8 cellular contexts compared by ENCODE assay signal in the genomic region with DNA sequence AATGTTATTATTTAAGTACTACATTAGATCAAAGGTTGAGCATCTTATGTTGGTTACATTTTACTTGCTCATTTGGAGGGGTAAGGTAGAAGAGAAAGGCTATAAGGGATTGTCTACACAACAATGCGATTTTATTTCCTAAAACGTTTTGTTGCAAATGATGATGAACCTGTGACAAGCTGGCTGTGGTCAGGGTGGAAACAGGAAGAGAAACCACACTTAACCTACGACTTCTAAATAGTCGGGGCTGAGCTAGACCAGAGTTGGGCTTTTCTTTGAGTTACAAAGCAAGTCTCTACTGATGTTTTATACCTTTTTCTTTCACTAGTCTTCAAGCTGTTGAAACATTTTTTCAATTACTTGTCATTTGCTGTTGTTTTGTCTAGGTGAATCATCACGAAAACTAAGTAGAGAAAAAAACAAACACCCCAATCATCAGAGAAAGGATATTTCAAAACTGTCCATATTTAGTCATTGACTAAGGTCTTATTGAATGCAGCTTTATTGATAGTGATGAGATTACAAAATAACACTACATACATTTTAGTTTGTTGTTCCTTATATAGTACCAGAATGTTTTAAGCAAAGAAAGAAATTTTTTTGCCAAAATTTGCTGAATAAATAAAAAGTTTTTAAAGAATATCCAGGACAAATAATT. TPM values are rescaled to one million over a fixed set of nuclear protein-coding genes. Genes with fewer than 3 reads are reported as not detected.
DNase-seq lines count a peak whose midpoint lies in the region; ATAC-seq and TF ChIP-seq lines count a peak whose summit lies in the region.

No MANE protein-coding gene starts in this region.

- peaks cover 22 to 64% (median 33%) of the 10 kb centered on the region in 4 donors for H3K4me1 Mint-ChIP-seq in CD4-positive, alpha-beta memory T cell

- CTCF ChIA-PET in CD4-positive, alpha-beta memory T cell (lab: Charles Lee; ENCODE audit: partially characterized antibody): interaction anchor here (0.8 to 12.7 kb wide), 5 partner anchors 78 to 153 kb away, joined by 3 to 224 read pairs (median 6); a partner anchor contains a TSS

- intact Hi-C loops in CD4-positive, alpha-beta memory T cell (cut with micrococcal nuclease): loop anchor here (1.0 kb wide), 1 partner anchor 154 kb away; no protein-coding TSS in a partner anchor
- intact Hi-C loops in ovary (cut with DNase I): loop anchor here in 3 of 4 donors (2.0 to 10.0 kb wide), 3 partner anchors 133 to 295 kb away; no protein-coding TSS in a partner anchor

- TF ChIP-seq CTCF in ovary (IDR thresholded peaks at IDR 0.05): no peak

- H3K36me3 Mint-ChIP-seq in CD4-positive, alpha-beta memory T cell: peaks cover 0 to 2% of the 10 kb centered on the region in 2 donors

- no peaks in the 10 kb centered on the region for H3K36me3 ChIP-seq in CD4-positive, alpha-beta memory T cell (ENCODE audit: insufficient read depth, low read length)
- H3K36me3 ChIP-seq in ovary: no peaks in the 10 kb centered on the region

- H3K4me1 ChIP-seq in CD4-positive, alpha-beta memory T cell (ENCODE audit: insufficient read depth, low read length): peaks cover 26% of the 10 kb centered on the region
- H3K4me1 ChIP-seq in ovary (ENCODE audit: insufficient read depth): peaks cover 7% of the 10 kb centered on the region

- H3K4me3 ChIP-seq in CD4-positive, alpha-beta memory T cell (ENCODE audit: low read length in 2 of 2): no peak overlapping the region
- no peak overlapping the region for H3K4me3 ChIP-seq in ovary

- peak overlapping the region in 7 of 8 donors; percentile 42 to 88 (median 61) for H3K4me3 Mint-ChIP-seq in CD4-positive, alpha-beta memory T cell

- DNase-seq in CD4-positive, alpha-beta memory T cell: peak; percentile 53 to 68 (median 59)
- DNase-seq in activated CD8-positive, alpha-beta memory T cell treated with anti-CD3 and anti-CD28 coated beads, Interleukin-2, amount 50 U/mL, for 1 hour (ENCODE audit: extremely low read depth): peak; percentile 16
- DNase-seq in stimulated activated CD8-positive, alpha-beta memory T cell treated with anti-CD3 and anti-CD28 coated beads, Interleukin-12 subunit alpha, Interleukin-12 subunit beta, amount 100 ng/mL, for 4 hours (ENCODE audit: low read depth): peak; percentile 11
- no peak for DNase-seq in OCI-M2 (lab: John Stamatoyannopoulos, UW; ENCODE audit: unreplicated experiment)
- DNase-seq in ovary: no peak
- no peak for DNase-seq in HUDEP-2 (lab: John Stamatoyannopoulos, UW; ENCODE audit: unreplicated experiment in 76 of 76)

- WGBS in ovary, 3 donors: 81 to 86% (median 85%) methylated on average over 5 of the region's 5 CpGs

- peaks cover 0 to 2% of the 10 kb centered on the region in 2 donors for H3K27me3 Mint-ChIP-seq in CD4-positive, alpha-beta memory T cell

- H3K9me3 Mint-ChIP-seq in CD4-positive, alpha-beta memory T cell: no peaks in the 10 kb centered on the region

- H3K27ac ChIP-seq in CD4-positive, alpha-beta memory T cell (ENCODE audit: low read depth, low read length): peak overlapping the region; percentile 32
- H3K27ac ChIP-seq in ovary: no peak overlapping the region

- H3K9me3 ChIP-seq in CD4-positive, alpha-beta memory T cell (ENCODE audit: control insufficient read depth in 1 of 2, low read length in 2 of 2): no peaks in the 10 kb centered on the region
- no peaks in the 10 kb centered on the region for H3K9me3 ChIP-seq in ovary

- no peaks in the 10 kb centered on the region for H3K27me3 ChIP-seq in CD4-positive, alpha-beta memory T cell (ENCODE audit: insufficient read depth, low read length)
- H3K27me3 ChIP-seq in ovary: no peaks in the 10 kb centered on the region

- POLR2A ChIA-PET in CD4-positive, alpha-beta memory T cell (lab: Charles Lee; ENCODE audit: partially characterized antibody): interaction anchor here (0.6 to 3.6 kb wide), 6 partner anchors 9 to 314 kb away, joined by 3 to 17 read pairs (median 5); a partner anchor contains a TSS

- ATAC-seq in GM21381 (IDR thresholded peaks at IDR 0.05; ENCODE audit: unreplicated experiment) (peak; percentile 62), HG03571 (IDR thresholded peaks at IDR 0.05; ENCODE audit: unreplicated experiment) (peak; percentile 63)

- TF ChIP-seq EP300 in ovary (IDR thresholded peaks at IDR 0.05): no peak

- no peak for TF ChIP-seq POLR2A in ovary (IDR thresholded peaks at IDR 0.05)

- H3K27ac Mint-ChIP-seq in CD4-positive, alpha-beta memory T cell: peak overlapping the region; percentile 74 to 92 (median 88)

RNA-seq across cellular contexts. Expression of a gene that starts 18.0 kb away (rescaled TPM):
- under 1 TPM; 0.49 to 0.91 TPM for total RNA-seq in CD4-positive, alpha-beta memory T cell
- polyA plus RNA-seq in CD4-positive, alpha-beta memory T cell: not detected
- total RNA-seq in ovary: 1 to 10 TPM in 1 of 7 donors, under 1 TPM in 6; 0.12 to 2.0 (median 0.76) TPM
- polyA plus RNA-seq in ovary: under 1 TPM; 0.08 to 0.27 TPM

Comparison
In these comparisons a context has a peak if more than half of its experiments do, and no peak if none do; other contexts are left out.
1. DNase-seq: peak in CD4-positive, alpha-beta memory T cell (5 of 5), activated CD8-positive, alpha-beta memory T cell treated with anti-CD3 and anti-CD28 coated beads, Interleukin-2, amount 50 U/mL, for 1 hour (single experiment) and stimulated activated CD8-positive, alpha-beta memory T cell treated with anti-CD3 and anti-CD28 coated beads, Interleukin-12 subunit alpha, Interleukin-12 subunit beta, amount 100 ng/mL, for 4 hours (single experiment); none in OCI-M2 (single experiment), ovary (0 of 5) and HUDEP-2 (0 of 76).